Comparison of ENCODE assay signal across 18 cellular contexts in the genomic region with DNA sequence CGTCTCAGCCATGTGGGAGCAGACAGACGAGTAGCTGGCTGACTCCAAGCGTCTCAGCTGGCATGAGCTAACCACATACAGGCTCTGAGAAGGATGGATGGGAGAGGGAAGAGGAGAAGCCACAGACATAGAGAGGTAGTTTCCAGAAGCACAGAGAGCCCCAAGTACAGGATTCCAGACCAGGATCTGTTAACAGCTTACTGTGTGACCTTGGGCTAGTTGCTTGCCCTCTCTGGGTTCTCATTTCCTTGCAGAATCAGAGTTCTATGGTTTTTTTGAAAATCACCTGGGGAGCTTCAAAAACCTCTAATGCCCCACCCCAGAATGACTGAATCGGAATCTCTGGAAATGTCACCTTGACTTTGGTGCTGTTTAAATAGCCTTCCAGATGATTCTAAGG.
DNase-seq lines count a peak whose midpoint lies in the region; ATAC-seq, FAIRE-seq and TF ChIP-seq lines count a peak whose summit lies in the region.
"Had no signal": no experiment of that assay in that cellular context is flagged by ENCODE, and none has a peak within 500 bp of the region (broad histone marks: within the 10 kb centered on the region; RNA-seq: fewer than 3 reads in every experiment).

No MANE protein-coding gene starts in this region.

- intact Hi-C loops in K562 (cut with micrococcal nuclease), result no loop called here

- no peaks in the 10 kb centered on the region for H3K9me1 ChIP-seq in K562 (ENCODE audit: control insufficient read depth, insufficient read depth, low read length)

- CTCF ChIA-PET in A549 (lab: Yijun Ruan, JAX) (interaction anchor here (0.6 to 2.5 kb wide), 6 partner anchors 11 to 406 kb away, joined by 3 to 12 read pairs (median 3); no protein-coding TSS in a partner anchor), K562 (lab: Yijun Ruan, JAX; ENCODE audit: low intra/inter-chr PET ratio) (no interaction called here)

- peak overlapping the region in 3 of 11 experiments; percentile 9 to 41 (median 19); a peak in 2 of 22 replicates for H3K9ac ChIP-seq in BLaER1 treated with 17β-estradiol and CSF1 and Interleukin-3, amounts not matched to agents 10 nM and 100 nM
- no peak overlapping the region for H3K9ac ChIP-seq in K562 (ENCODE audit: insufficient read depth in 1 of 2, low read depth in 2 of 2, low read length in 2 of 2)
- H3K9ac ChIP-seq: GM23248 had no signal

- H3K27me3 ChIP-seq in BLaER1 treated with 17β-estradiol and CSF1 and Interleukin-3, amounts not matched to agents 10 nM and 100 nM, result peaks cover 0 to 10% (median 0%) of the 10 kb centered on the region in 11 experiments; a peak in 4 of 22 replicates
- H3K27me3 ChIP-seq in K562 (ENCODE audit: control insufficient read depth in 2 of 2, insufficient read depth in 2 of 2, low read length in 2 of 2) (peaks cover 0 to 11% of the 10 kb centered on the region in 2 experiments; a peak in 2 of 5 replicates), brain microvascular endothelial cell (replicated peaks) (no peaks in the 10 kb centered on the region)

- no peak for TF ChIP-seq CTCF in A549 (IDR thresholded peaks at IDR 0.05)
- TF ChIP-seq CTCF in K562 (IDR thresholded peaks at IDR 0.05 in 2 of 3, conservative IDR thresholded peaks at IDR 0.05 in 1 of 3; ENCODE audit: insufficient read depth in 2 of 3, low read depth in 1 of 3, low read length in 3 of 3), result no peak
- no peak for TF ChIP-seq CTCF in brain microvascular endothelial cell (IDR thresholded peaks at IDR 0.05; ENCODE audit: low read depth, low read length, missing control alignments)

- H2AFZ ChIP-seq in K562 (ENCODE audit: low read depth, low read length), result no peak overlapping the region
- H2AFZ ChIP-seq: GM23248 had no signal

- no peaks in the 10 kb centered on the region for H3K79me2 ChIP-seq in K562 (ENCODE audit: control insufficient read depth, insufficient read depth, low read length)

- H3K4me2 ChIP-seq in A549, result no peak overlapping the region
- H3K4me2 ChIP-seq in BLaER1 treated with 17β-estradiol and CSF1 and Interleukin-3, amounts not matched to agents 10 nM and 100 nM, result peak overlapping the region in 8 of 11 experiments; percentile 7 to 58 (median 51); a peak in 15 of 22 replicates
- H3K4me2 ChIP-seq in K562 (ENCODE audit: insufficient read depth, low read length), result no peak overlapping the region

- in situ Hi-C loops in K562 (cut with MboI), result no loop called here
- in situ Hi-C loops in brain microvascular endothelial cell (cut with HindIII; ENCODE audit: low pct_ligation_motif_present, low sequenced_read_pairs), result no loop called here

- H3K4me3 ChIP-seq in A549, result no peak overlapping the region
- H3K4me3 ChIP-seq in BLaER1 treated with 17β-estradiol and CSF1 and Interleukin-3, amounts not matched to agents 10 nM and 100 nM, result no peak overlapping the region
- no peak overlapping the region for H3K4me3 ChIP-seq in K562
- H3K4me3 ChIP-seq in brain microvascular endothelial cell (ENCODE audit: low read depth, low read length), result no peak overlapping the region
- H3K4me3 ChIP-seq: GM23248 had no signal

- WGBS in A549 (ENCODE audit: missing lambda C conversion rate), result 72% methylated on average over 4 of the region's 4 CpGs
- WGBS in K562 (ENCODE audit: insufficient coverage, low coverage, missing lambda C conversion rate), result 8% methylated on average over 4 of the region's 4 CpGs

- H3K36me3 ChIP-seq in BLaER1 treated with 17β-estradiol and CSF1 and Interleukin-3, amounts not matched to agents 10 nM and 100 nM, result peaks cover 0 to 10% (median 0%) of the 10 kb centered on the region in 11 experiments; a peak in 3 of 22 replicates
- H3K36me3 ChIP-seq in K562 (ENCODE audit: control insufficient read depth, insufficient read depth, low read length), result no peaks in the 10 kb centered on the region
- no peaks in the 10 kb centered on the region for H3K36me3 ChIP-seq in brain microvascular endothelial cell (replicated peaks)

- H4K20me1 ChIP-seq in BLaER1 treated with 17β-estradiol and CSF1 and Interleukin-3, amounts not matched to agents 10 nM and 100 nM, result no peaks in the 10 kb centered on the region
- no peaks in the 10 kb centered on the region for H4K20me1 ChIP-seq in K562 (replicated peaks; ENCODE audit: control insufficient read depth, insufficient read depth, low read length)

- TF ChIP-seq POLR2A in A549 (IDR thresholded peaks at IDR 0.05; ENCODE audit: low read length) (no peak), K562 (conservative IDR thresholded peaks at IDR 0.05) (no peak)

- no peaks in the 10 kb centered on the region for H3K9me3 ChIP-seq in A549
- H3K9me3 ChIP-seq in BLaER1 treated with 17β-estradiol and CSF1 and Interleukin-3, amounts not matched to agents 10 nM and 100 nM (replicated peaks in 1 of 11), result peaks cover 41 to 55% (median 47%) of the 10 kb centered on the region in 11 experiments
- no peaks in the 10 kb centered on the region for H3K9me3 ChIP-seq in K562 (replicated peaks; ENCODE audit: control insufficient read depth, insufficient read depth, low read depth, low read length)

- H3K27ac ChIP-seq in A549 (no peak overlapping the region), K562 (ENCODE audit: extremely low read depth, low read depth, low read length) (no peak overlapping the region), brain microvascular endothelial cell (no peak overlapping the region)
- H3K27ac ChIP-seq in BLaER1 treated with 17β-estradiol and CSF1 and Interleukin-3, amounts not matched to agents 10 nM and 100 nM, result peak overlapping the region in 5 of 11 experiments; percentile 18 to 78 (median 34); a peak in 7 of 22 replicates
- H3K27ac ChIP-seq: GM23248 had no signal

- TF ChIP-seq EP300 in A549 (IDR thresholded peaks at IDR 0.05) (no peak), K562 (IDR thresholded peaks at IDR 0.05; ENCODE audit: low read length) (no peak)

- BruUV-seq in K562 (replicated peaks; lab: Mats Ljungman, UMichigan), result no TSS peak

- POLR2A ChIA-PET in A549 (lab: Yijun Ruan, JAX), result interaction anchor here (0.6 kb wide), 1 partner anchor 390 kb away, joined by 3 read pairs; no protein-coding TSS in a partner anchor
- POLR2A ChIA-PET in K562 (lab: Yijun Ruan, JAX), result interaction anchor here (1.3 kb wide), 1 partner anchor 12 kb away, joined by 3 read pairs; no protein-coding TSS in a partner anchor

- TF ChIP-seq RAD21 in A549 (conservative IDR thresholded peaks at IDR 0.05 in 1 of 2, IDR thresholded peaks at IDR 0.05 in 1 of 2) (no peak), K562 (CRISPR knock-in tag; conservative IDR thresholded peaks at IDR 0.05 in 1 of 2, IDR thresholded peaks at IDR 0.05 in 1 of 2) (no peak)

- H3K4me1 ChIP-seq in A549 (no peaks in the 10 kb centered on the region), K562 (replicated peaks in 1 of 2; ENCODE audit: control insufficient read depth in 2 of 2, insufficient read depth in 2 of 2, low read length in 2 of 2) (no peaks in the 10 kb centered on the region)
- H3K4me1 ChIP-seq in BLaER1 treated with 17β-estradiol and CSF1 and Interleukin-3, amounts not matched to agents 10 nM and 100 nM, result peaks cover 0 to 37% (median 16%) of the 10 kb centered on the region in 10 experiments; a peak in 15 of 20 replicates

- ATAC-seq in A549, result no peak
- no peak for ATAC-seq in K562
- no peak for ATAC-seq in GM19467 (IDR thresholded peaks at IDR 0.05; ENCODE audit: unreplicated experiment)
- ATAC-seq in GM18502 (IDR thresholded peaks at IDR 0.05; ENCODE audit: poor library complexity, unreplicated experiment), result no peak

- DNase-seq in A549 (ENCODE audit: low read depth in 1 of 2, low spot score in 1 of 2) (no peak), K562 (ENCODE audit: extremely low read depth in 1 of 4, low spot score in 3 of 4) (no peak), brain microvascular endothelial cell (no peak)
- DNase-seq: 8988T; CD4-positive, alpha-beta T cell; CD8-positive, alpha-beta memory T cell; DMS 273 treated with DMSO at 0.1 percent for 48 hours; DMS79; GF-D8; GM23248; H7; HCEC 1CT had no signal

- no peak for FAIRE-seq in A549 (lab: Jason Lieb, UNC)
- no peak for FAIRE-seq in K562 (lab: Jason Lieb, UNC)
- FAIRE-seq: D721Med, GM12891, H1 had no signal

TF ChIP-seq in A549, 52 proteins besides CTCF, POLR2A, EP300 and RAD21 (continues in another document):
- TF ChIP-seq, protein P1, sequence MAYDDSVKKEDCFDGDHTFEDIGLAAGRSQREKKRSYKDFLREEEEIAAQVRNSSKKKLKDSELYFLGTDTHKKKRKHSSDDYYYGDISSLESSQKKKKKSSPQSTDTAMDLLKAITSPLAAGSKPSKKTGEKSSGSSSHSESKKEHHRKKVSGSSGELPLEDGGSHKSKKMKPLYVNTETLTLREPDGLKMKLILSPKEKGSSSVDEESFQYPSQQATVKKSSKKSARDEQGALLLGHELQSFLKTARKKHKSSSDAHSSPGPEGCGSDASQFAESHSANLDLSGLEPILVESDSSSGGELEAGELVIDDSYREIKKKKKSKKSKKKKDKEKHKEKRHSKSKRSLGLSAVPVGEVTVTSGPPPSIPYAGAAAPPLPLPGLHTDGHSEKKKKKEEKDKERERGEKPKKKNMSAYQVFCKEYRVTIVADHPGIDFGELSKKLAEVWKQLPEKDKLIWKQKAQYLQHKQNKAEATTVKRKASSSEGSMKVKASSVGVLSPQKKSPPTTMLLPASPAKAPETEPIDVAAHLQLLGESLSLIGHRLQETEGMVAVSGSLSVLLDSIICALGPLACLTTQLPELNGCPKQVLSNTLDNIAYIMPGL (CRISPR knock-in tag; IDR thresholded peaks at IDR 0.05; ENCODE audit: borderline replicate concordance), result no peak
- no peak for TF ChIP-seq RNF2 (IDR thresholded peaks at IDR 0.05; ENCODE audit: borderline replicate concordance, low read depth)
- no peak for TF ChIP-seq GATA3 (IDR thresholded peaks at IDR 0.05; ENCODE audit: borderline replicate concordance)

TF ChIP-seq in K562, 482 proteins besides CTCF, POLR2A, EP300 and RAD21:
- TF ChIP-seq ZFP36 (IDR thresholded peaks at IDR 0.05; ENCODE audit: low read depth, low read length, partially characterized antibody), result peak; percentile 55
- TF ChIP-seq RBM25 (IDR thresholded peaks at IDR 0.05; ENCODE audit: low read depth, low read length, severe bottlenecking), result peak; percentile 77
- TF ChIP-seq ZBTB9 (CRISPR knock-in tag; IDR thresholded peaks at IDR 0.05), result no peak
TF ChIP-seq in K562: peak in this region for 2.

Comparison
In these comparisons a context has a peak if more than half of its experiments do, and no peak if none do; other contexts are left out.
1. H3K4me2 ChIP-seq: peak in BLaER1 treated with 17β-estradiol and CSF1 and Interleukin-3, amounts not matched to agents 10 nM and 100 nM (8 of 11); none in A549 (single experiment) and K562 (single experiment).
2. Of the 35 proteins assayed by ChIP-seq in both K562 and A549: peak only in K562: none; only in A549: none; in both: ZFP36; in neither: 34.